14 cellular contexts compared by ENCODE assay signal in genomic region chr14:104993306-104993705, GRCh38. TPM values are rescaled to one million over a fixed set of nuclear protein-coding genes. Genes with fewer than 3 reads are reported as not detected.
"Had no signal": no experiment of that assay in that cellular context is flagged by ENCODE, and none has a peak within 500 bp of the region (broad histone marks: within the 10 kb centered on the region; RNA-seq: fewer than 3 reads in every experiment).

No MANE protein-coding gene starts in this region.

- H3K9me3 Mint-ChIP-seq: activated CD4-positive, alpha-beta T cell treated with anti-CD3 and anti-CD28 coated beads, Interleukin-2, amount 10 ng/mL, durations not matched to agents 7 days and 5 days; activated naive CD4-positive, alpha-beta T cell treated with anti-CD3 and anti-CD28 coated beads, Interleukin-2, amount 50 U/mL, for 24 hours; natural killer cell treated with Interleukin-12 subunit alpha and Interleukin-12 subunit beta and Interleukin-15 and Interleukin-18, amount 100 ng/mL, for 72 hours; stimulated activated naive CD8-positive, alpha-beta T cell treated with anti-CD3 and anti-CD28 coated beads, Interleukin-15, amount 100 ng/mL, for 72 hours had no signal

- ATAC-seq: natural killer cell treated with Interleukin-12 subunit alpha and Interleukin-12 subunit beta and Interleukin-15 and Interleukin-18, amount 100 ng/mL, for 72 hours had no signal

- DNase-seq: activated CD4-positive, alpha-beta T cell treated with anti-CD3 and anti-CD28 coated beads, Interleukin-2, amount 10 ng/mL, durations not matched to agents 7 days and 5 days; activated effector memory CD4-positive, alpha-beta T cell treated with anti-CD3 and anti-CD28 coated beads, Interleukin-2, amount 50 U/mL, for 16 hours; activated T-cell treated with anti-CD3 and anti-CD28 coated beads, Interleukin-2, amount 50 U/mL, for 48 hours; amniotic stem cell; colonic mucosa; hypothalamus; kidney glomerular epithelial cell; mesendoderm; stimulated activated naive CD8-positive, alpha-beta T cell treated with anti-CD3 and anti-CD28 coated beads, Interleukin-15, amount 100 ng/mL, for 72 hours; SW 1271; upper lobe of left lung had no signal

- H3K27ac Mint-ChIP-seq: activated CD4-positive, alpha-beta T cell treated with anti-CD3 and anti-CD28 coated beads, Interleukin-2, amount 10 ng/mL, durations not matched to agents 7 days and 5 days; activated naive CD4-positive, alpha-beta T cell treated with anti-CD3 and anti-CD28 coated beads, Interleukin-2, amount 50 U/mL, for 24 hours; progenitor cell of endocrine pancreas had no signal

- H3K27me3 Mint-ChIP-seq: activated CD4-positive, alpha-beta T cell treated with anti-CD3 and anti-CD28 coated beads, Interleukin-2, amount 10 ng/mL, durations not matched to agents 7 days and 5 days; activated naive CD4-positive, alpha-beta T cell treated with anti-CD3 and anti-CD28 coated beads, Interleukin-2, amount 50 U/mL, for 24 hours; natural killer cell treated with Interleukin-12 subunit alpha and Interleukin-12 subunit beta and Interleukin-15 and Interleukin-18, amount 100 ng/mL, for 72 hours; progenitor cell of endocrine pancreas; stimulated activated naive CD8-positive, alpha-beta T cell treated with anti-CD3 and anti-CD28 coated beads, Interleukin-15, amount 100 ng/mL, for 72 hours had no signal

- H3K36me3 Mint-ChIP-seq: natural killer cell treated with Interleukin-12 subunit alpha and Interleukin-12 subunit beta and Interleukin-15 and Interleukin-18, amount 100 ng/mL, for 72 hours had no signal

- H3K4me1 Mint-ChIP-seq: activated CD4-positive, alpha-beta T cell treated with anti-CD3 and anti-CD28 coated beads, Interleukin-2, amount 10 ng/mL, durations not matched to agents 7 days and 5 days; activated naive CD4-positive, alpha-beta T cell treated with anti-CD3 and anti-CD28 coated beads, Interleukin-2, amount 50 U/mL, for 24 hours; stimulated activated naive CD8-positive, alpha-beta T cell treated with anti-CD3 and anti-CD28 coated beads, Interleukin-15, amount 100 ng/mL, for 72 hours had no signal

- H3K4me3 Mint-ChIP-seq: activated CD4-positive, alpha-beta T cell treated with anti-CD3 and anti-CD28 coated beads, Interleukin-2, amount 10 ng/mL, durations not matched to agents 7 days and 5 days; activated naive CD4-positive, alpha-beta T cell treated with anti-CD3 and anti-CD28 coated beads, Interleukin-2, amount 50 U/mL, for 24 hours; natural killer cell treated with Interleukin-12 subunit alpha and Interleukin-12 subunit beta and Interleukin-15 and Interleukin-18, amount 100 ng/mL, for 72 hours; stimulated activated naive CD8-positive, alpha-beta T cell treated with anti-CD3 and anti-CD28 coated beads, Interleukin-15, amount 100 ng/mL, for 72 hours had no signal

RNA-seq across cellular contexts. Expression of gene AHNAK2, which starts 15.1 kb away (rescaled TPM):
- total RNA-seq: activated CD4-positive, alpha-beta T cell treated with anti-CD3 and anti-CD28 coated beads, Interleukin-2, amount 10 ng/mL, durations not matched to agents 7 days and 5 days; natural killer cell treated with Interleukin-12 subunit alpha and Interleukin-12 subunit beta and Interleukin-15 and Interleukin-18, amount 100 ng/mL, for 72 hours had no signal
